In the genomic region with DNA sequence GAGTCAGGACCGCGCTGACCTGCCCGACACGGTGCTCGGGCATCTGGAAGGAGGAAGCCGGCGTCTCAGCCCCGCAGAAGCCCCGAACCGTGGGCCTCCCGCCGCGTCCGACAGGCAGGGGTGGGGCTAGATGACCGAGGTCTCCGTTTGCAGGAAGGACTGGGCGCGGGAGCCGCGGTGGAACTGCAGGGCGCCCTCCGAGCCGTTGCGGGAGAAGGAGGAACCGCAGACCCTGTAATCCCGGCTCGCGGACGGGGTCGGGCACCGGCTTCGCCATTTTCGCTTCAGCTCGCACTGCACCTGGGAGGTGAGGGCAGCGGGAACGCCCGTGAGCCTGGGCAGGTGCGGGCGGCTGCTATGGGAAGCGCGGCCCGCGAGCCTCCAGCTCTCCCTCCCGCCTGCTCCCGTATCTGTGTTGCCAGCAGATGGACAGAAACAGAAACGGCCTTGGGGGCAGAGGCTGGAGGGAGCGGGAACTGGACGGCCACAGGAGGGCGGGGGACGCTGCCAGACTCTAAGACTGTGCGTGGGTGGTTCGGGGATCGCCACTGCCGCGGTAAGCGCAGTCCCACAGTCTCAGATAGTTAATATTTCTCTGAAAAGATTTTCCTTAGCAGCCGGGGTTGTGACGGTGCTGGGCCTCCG, we compare ENCODE assay signal across 1 cellular context.
TF ChIP-seq lines count a peak whose summit lies in the region.

No MANE protein-coding gene starts in this region.

TF ChIP-seq in A549, 52 proteins besides CTCF, POLR2A, EP300 and RAD21 (continued from another document):
- 0 out of 5 replicates have a peak, but pooled peaks of 1 of the 2 experiments have one; percentile 35 for TF ChIP-seq JUN (IDR thresholded peaks at IDR 0.05)
TF ChIP-seq in A549: peak in this region for 3.
